Comparison of ENCODE assay signal across 14 cellular contexts in genomic region chr7:70314221-70314620, GRCh38.
"Had no signal": no experiment of that assay in that cellular context is flagged by ENCODE, and none has a peak within 500 bp of the region (broad histone marks: within the 10 kb centered on the region; RNA-seq: fewer than 3 reads in every experiment).

No MANE protein-coding gene starts in this region.

- DNase-seq: KBM-7, MV-4-11, NCI-H1048, NCI-H1105, NCI-H1417, NCI-H1436 treated with DMSO at 0.1 percent for 48 hours, NCI-H187, NCI-H2029, NCI-H2081 treated with DMSO at 0.1 percent for 48 hours, NCI-H2227 treated with DMSO at 0.1 percent for 48 hours, NCI-H526, Right ventricle myocardium superior, RPMI8226, SIG-M5 had no signal
